In the genomic region with DNA sequence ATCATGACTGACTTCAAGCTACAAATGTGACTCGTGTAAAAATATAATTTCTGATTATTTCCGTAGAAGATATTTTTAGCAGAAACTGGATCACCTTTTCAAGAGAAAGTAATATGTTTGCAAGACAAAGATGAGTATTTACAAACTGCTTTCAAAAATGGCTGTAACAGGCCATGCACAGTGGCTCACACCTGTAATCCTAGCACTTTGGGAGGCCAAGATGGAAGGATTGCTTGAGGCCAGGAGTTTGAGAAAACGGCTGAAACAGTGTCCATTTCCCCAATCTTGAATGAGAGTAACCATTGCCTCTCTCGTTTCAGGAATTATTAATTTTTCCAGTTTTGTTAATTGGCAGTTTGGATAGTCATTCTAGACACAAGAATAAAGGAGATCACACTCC, we compare ENCODE assay signal across 1 cellular context.
TF ChIP-seq lines count a peak whose summit lies in the region.

No MANE protein-coding gene starts in this region.

TF ChIP-seq in K562, 482 proteins besides CTCF, POLR2A, EP300 and RAD21 (continues in another document):
- no peak for TF ChIP-seq SNAPC5 (CRISPR knock-in tag; IDR thresholded peaks at IDR 0.05)
- no peak for TF ChIP-seq ZNF431 (CRISPR knock-in tag; IDR thresholded peaks at IDR 0.05)
- no peak for TF ChIP-seq PHF21A (IDR thresholded peaks at IDR 0.05; ENCODE audit: borderline replicate concordance, low read depth)
- 0 out of 2 replicates have a peak, but pooled peaks have one; percentile 30 for TF ChIP-seq ZNF79 (CRISPR knock-in tag; IDR thresholded peaks at IDR 0.05; ENCODE audit: low read depth)
- no peak for TF ChIP-seq CHD2 (IDR thresholded peaks at IDR 0.05; ENCODE audit: low read depth, low read length)
- TF ChIP-seq, protein P1, sequence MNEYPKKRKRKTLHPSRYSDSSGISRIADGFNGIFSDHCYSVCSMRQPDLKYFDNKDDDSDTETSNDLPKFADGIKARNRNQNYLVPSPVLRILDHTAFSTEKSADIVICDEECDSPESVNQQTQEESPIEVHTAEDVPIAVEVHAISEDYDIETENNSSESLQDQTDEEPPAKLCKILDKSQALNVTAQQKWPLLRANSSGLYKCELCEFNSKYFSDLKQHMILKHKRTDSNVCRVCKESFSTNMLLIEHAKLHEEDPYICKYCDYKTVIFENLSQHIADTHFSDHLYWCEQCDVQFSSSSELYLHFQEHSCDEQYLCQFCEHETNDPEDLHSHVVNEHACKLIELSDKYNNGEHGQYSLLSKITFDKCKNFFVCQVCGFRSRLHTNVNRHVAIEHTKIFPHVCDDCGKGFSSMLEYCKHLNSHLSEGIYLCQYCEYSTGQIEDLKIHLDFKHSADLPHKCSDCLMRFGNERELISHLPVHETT (CRISPR knock-in tag; conservative IDR thresholded peaks at IDR 0.05 in 1 of 2, IDR thresholded peaks at IDR 0.05 in 1 of 2) = no peak
- no peak for TF ChIP-seq COPS2 (conservative IDR thresholded peaks at IDR 0.05)
- no peak for TF ChIP-seq ZNF316 (IDR thresholded peaks at IDR 0.05)
- no peak; the same call in 1 of the 2 replicates for TF ChIP-seq ZFP1 (CRISPR knock-in tag; IDR thresholded peaks at IDR 0.05)
- peak; percentile 52; the same call in 1 of the 2 replicates for TF ChIP-seq ZNF668 (CRISPR knock-in tag; IDR thresholded peaks at IDR 0.05)
- TF ChIP-seq SMAD1 (IDR thresholded peaks at IDR 0.05; ENCODE audit: low read depth, low read length, partially characterized antibody) = no peak
- no peak for TF ChIP-seq SAP30 (IDR thresholded peaks at IDR 0.05; ENCODE audit: borderline replicate concordance, insufficient read depth, low read depth, low read length, poor library complexity, severe bottlenecking)
- no peak for TF ChIP-seq RBM15 (IDR thresholded peaks at IDR 0.05; ENCODE audit: insufficient read depth, low read length)
- no peak for TF ChIP-seq IRF2 (CRISPR knock-in tag; IDR thresholded peaks at IDR 0.05)
- TF ChIP-seq NONO (IDR thresholded peaks at IDR 0.05; ENCODE audit: low read depth in 2 of 2, low read length in 1 of 2) = no peak
- no peak for TF ChIP-seq KDM1A (IDR thresholded peaks at IDR 0.05)
- TF ChIP-seq, protein P2, sequence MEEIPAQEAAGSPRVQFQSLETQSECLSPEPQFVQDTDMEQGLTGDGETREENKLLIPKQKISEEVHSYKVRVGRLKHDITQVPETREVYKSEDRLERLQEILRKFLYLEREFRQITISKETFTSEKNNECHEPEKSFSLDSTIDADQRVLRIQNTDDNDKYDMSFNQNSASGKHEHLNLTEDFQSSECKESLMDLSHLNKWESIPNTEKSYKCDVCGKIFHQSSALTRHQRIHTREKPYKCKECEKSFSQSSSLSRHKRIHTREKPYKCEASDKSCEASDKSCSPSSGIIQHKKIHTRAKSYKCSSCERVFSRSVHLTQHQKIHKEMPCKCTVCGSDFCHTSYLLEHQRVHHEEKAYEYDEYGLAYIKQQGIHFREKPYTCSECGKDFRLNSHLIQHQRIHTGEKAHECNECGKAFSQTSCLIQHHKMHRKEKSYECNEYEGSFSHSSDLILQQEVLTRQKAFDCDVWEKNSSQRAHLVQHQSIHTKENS (CRISPR knock-in tag; IDR thresholded peaks at IDR 0.05) = no peak
- TF ChIP-seq RBM17 (IDR thresholded peaks at IDR 0.05; ENCODE audit: borderline replicate concordance, low read depth, low read length) = no peak
- no peak for TF ChIP-seq MCM3 (IDR thresholded peaks at IDR 0.05)
- peak; percentile 18; the same call in 1 of the 2 replicates for TF ChIP-seq E2F3 (CRISPR knock-in tag; IDR thresholded peaks at IDR 0.05)
- TF ChIP-seq ZNF512 (tag; IDR thresholded peaks at IDR 0.05) = no peak
- TF ChIP-seq, protein P3, sequence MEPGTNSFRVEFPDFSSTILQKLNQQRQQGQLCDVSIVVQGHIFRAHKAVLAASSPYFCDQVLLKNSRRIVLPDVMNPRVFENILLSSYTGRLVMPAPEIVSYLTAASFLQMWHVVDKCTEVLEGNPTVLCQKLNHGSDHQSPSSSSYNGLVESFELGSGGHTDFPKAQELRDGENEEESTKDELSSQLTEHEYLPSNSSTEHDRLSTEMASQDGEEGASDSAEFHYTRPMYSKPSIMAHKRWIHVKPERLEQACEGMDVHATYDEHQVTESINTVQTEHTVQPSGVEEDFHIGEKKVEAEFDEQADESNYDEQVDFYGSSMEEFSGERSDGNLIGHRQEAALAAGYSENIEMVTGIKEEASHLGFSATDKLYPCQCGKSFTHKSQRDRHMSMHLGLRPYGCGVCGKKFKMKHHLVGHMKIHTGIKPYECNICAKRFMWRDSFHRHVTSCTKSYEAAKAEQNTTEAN (CRISPR knock-in tag; IDR thresholded peaks at IDR 0.05) = no peak
- no peak for TF ChIP-seq MITF (IDR thresholded peaks at IDR 0.05)
- no peak for TF ChIP-seq TRIM25 (IDR thresholded peaks at IDR 0.05; ENCODE audit: borderline replicate concordance)
- no peak for TF ChIP-seq NFATC3 (IDR thresholded peaks at IDR 0.05)
- no peak for TF ChIP-seq CBFA2T2 (conservative IDR thresholded peaks at IDR 0.05)
- TF ChIP-seq ZNF165 (CRISPR knock-in tag; IDR thresholded peaks at IDR 0.05; ENCODE audit: borderline replicate concordance) = no peak
- TF ChIP-seq ZNF24 (IDR thresholded peaks at IDR 0.05) = no peak
- TF ChIP-seq ZNF77 (CRISPR knock-in tag; IDR thresholded peaks at IDR 0.05) = no peak
- no peak for TF ChIP-seq ZFX (CRISPR knock-in tag; IDR thresholded peaks at IDR 0.05)
- TF ChIP-seq, protein P4, sequence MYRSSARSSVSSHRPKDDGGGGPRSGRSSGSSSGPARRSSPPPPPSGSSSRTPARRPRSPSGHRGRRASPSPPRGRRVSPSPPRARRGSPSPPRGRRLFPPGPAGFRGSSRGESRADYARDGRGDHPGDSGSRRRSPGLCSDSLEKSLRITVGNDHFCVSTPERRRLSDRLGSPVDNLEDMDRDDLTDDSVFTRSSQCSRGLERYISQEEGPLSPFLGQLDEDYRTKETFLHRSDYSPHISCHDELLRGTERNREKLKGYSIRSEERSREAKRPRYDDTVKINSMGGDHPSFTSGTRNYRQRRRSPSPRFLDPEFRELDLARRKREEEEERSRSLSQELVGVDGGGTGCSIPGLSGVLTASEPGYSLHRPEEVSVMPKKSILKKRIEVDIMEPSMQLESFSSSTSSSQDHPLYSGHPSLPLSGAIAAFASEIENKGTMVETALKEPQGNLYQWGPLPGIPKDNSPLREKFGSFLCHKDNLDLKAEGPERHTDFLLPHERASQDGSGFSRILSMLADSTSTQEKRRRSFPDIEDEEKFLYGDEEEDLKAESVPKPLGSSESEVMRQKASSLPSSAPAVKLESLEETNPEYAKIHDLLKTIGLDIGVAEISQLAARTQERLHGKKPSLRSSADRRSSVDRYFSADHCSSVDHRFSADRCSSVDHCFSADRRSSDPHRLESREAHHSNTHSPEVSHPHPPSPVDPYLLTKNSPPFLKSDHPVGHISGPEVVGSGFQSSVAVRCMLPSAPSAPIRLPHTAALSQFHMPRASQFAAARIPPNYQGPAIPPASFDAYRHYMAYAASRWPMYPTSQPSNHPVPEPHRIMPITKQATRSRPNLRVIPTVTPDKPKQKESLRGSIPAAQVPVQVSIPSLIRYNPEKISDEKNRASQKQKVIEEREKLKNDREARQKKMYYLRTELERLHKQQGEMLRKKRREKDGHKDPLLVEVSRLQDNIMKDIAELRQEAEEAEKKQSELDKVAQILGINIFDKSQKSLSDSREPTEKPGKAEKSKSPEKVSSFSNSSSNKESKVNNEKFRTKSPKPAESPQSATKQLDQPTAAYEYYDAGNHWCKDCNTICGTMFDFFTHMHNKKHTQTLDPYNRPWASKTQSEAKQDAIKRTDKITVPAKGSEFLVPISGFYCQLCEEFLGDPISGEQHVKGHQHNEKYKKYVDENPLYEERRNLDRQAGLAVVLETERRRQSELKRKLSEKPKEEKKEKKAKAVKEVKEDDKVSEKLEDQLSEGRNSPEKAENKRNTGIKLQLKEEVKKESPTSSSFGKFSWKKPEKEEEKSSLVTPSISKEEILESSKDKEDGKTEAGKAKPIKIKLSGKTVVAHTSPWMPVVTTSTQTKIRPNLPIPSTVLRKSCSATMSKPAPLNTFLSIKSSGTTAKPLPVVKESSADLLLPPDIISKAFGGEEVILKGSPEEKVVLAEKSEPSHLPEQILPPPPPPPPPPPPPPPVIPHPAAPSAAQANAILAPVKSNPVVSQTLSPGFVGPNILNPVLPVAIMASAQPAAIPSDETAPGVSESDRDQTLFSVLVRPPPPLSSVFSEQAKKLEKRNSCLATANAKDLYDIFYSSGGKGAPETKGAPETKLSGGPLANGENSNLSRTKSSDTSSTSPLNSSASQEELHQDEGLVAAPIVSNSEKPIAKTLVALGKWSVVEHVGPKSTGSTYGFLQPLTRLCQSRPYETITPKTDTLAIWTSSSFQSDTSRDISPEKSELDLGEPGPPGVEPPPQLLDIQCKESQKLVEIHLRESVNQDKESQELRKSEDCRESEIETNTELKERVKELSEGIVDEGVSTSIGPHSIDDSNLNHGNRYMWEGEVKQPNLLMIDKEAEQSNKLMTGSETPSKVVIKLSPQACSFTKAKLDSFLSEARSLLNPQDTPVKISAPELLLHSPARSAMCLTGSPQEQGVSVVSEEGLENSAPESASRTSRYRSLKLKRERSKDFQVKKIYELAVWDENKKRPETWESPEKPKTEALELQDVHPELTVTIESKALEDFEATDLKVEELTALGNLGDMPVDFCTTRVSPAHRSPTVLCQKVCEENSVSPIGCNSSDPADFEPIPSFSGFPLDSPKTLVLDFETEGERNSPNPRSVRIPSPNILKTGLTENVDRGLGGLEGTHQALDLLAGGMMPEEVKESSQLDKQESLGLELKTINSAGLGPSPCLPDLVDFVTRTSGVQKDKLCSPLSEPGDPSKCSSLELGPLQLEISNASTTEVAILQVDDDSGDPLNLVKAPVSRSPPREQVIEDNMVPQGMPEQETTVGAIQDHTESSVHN (IDR thresholded peaks at IDR 0.05; ENCODE audit: borderline replicate concordance in 1 of 2, low read depth in 1 of 2) = no peak
- no peak for TF ChIP-seq HNRNPK (IDR thresholded peaks at IDR 0.05; ENCODE audit: low read depth, low read length, poor library complexity, severe bottlenecking)
- TF ChIP-seq, protein P5, sequence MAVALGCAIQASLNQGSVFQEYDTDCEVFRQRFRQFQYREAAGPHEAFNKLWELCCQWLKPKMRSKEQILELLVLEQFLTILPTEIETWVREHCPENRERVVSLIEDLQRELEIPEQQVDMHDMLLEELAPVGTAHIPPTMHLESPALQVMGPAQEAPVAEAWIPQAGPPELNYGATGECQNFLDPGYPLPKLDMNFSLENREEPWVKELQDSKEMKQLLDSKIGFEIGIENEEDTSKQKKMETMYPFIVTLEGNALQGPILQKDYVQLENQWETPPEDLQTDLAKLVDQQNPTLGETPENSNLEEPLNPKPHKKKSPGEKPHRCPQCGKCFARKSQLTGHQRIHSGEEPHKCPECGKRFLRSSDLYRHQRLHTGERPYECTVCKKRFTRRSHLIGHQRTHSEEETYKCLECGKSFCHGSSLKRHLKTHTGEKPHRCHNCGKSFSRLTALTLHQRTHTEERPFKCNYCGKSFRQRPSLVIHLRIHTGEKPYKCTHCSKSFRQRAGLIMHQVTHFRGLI (CRISPR knock-in tag; IDR thresholded peaks at IDR 0.05) = 0 out of 2 replicates have a peak, but pooled peaks have one; percentile 36
- TF ChIP-seq, protein P6, sequence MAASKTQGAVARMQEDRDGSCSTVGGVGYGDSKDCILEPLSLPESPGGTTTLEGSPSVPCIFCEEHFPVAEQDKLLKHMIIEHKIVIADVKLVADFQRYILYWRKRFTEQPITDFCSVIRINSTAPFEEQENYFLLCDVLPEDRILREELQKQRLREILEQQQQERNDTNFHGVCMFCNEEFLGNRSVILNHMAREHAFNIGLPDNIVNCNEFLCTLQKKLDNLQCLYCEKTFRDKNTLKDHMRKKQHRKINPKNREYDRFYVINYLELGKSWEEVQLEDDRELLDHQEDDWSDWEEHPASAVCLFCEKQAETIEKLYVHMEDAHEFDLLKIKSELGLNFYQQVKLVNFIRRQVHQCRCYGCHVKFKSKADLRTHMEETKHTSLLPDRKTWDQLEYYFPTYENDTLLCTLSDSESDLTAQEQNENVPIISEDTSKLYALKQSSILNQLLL (CRISPR knock-in tag; IDR thresholded peaks at IDR 0.05; ENCODE audit: borderline replicate concordance) = no peak
- no peak for TF ChIP-seq SNRNP70 (optimal IDR thresholded peaks at IDR 0.05; ENCODE audit: low read depth, low read length)
- TF ChIP-seq MTA1 (IDR thresholded peaks at IDR 0.05; ENCODE audit: borderline replicate concordance) = no peak
